Comparison of ENCODE assay signal across 8 cellular contexts in the genomic region with DNA sequence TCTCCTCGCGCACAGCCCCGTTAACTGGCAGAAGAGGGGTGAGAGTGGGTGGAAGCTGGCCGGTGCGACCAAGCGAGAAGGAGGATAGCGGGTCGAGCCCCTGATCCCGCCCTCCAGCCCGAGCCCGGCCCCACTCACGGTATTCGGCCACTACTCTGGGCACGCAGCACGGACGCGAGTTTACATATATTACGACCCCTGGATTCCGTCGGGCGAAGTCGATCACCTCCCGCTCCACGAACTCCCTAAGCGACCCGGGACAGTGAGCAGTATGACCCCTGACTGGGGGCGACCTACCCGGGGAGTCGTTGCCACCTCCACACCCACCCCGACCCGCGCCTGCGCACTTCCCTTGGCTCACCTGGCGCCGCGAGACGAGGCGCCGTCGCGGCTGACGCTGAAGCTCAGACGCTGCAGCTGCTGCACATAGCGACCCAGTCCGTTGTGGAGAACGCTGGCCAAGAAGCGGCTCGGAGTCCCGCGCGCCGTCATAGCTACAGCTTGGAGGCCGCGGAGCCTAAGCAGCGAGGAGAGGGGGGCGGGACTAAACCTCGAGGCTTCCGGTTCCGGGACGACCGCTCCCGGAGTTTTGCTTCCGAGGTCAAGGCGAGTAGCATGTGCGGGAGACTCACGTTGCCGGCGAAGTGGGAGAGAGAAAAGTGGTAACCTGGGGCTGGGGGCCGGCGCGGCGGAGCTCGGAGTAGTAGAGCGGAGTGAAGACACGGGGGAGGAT. TPM values are rescaled to one million over a fixed set of nuclear protein-coding genes. Genes with fewer than 3 reads are reported as not detected.
A peak's percentile ranks its signal among the peaks of the same experiment; 100 is the strongest.
DNase-seq lines count a peak whose midpoint lies in the region; ATAC-seq and TF ChIP-seq lines count a peak whose summit lies in the region.

A gene (minus strand): TSS at position 546 of the 733 bp plus-strand sequence. CDS start 54 bp downstream, at position 492.
A gene (plus strand): TSS at position 592 of the 733 bp plus-strand sequence. CDS start 668 bp downstream, outside the sequence.

- no peaks in the 10 kb centered on the region for H3K27me3 ChIP-seq in left lung

- peak within 1 kb of the TSS; percentile 73 to 92 for H3K4me3 ChIP-seq in left lung

- peak; percentile 69 to 71 for DNase-seq in AML-193 (lab: John Stamatoyannopoulos, UW)
- peak; percentile 18 for DNase-seq in NCI-H526 treated with DMSO at 0.1 percent for 48 hours (lab: John Stamatoyannopoulos, UW)
- peak; percentile 81 for DNase-seq in activated CD4-positive, alpha-beta T cell treated with anti-CD3 and anti-CD28 coated beads, Interleukin-2, amount 50 U/mL, for 1 hour
- DNase-seq in cortex of kidney (lab: John Stamatoyannopoulos, UW) = peak; percentile 14
- DNase-seq in left lung = peak; percentile 86 to 94
- DNase-seq in stimulated activated CD4-positive, alpha-beta T cell treated with anti-CD3 and anti-CD28 coated beads, Interleukin-2, amount 100 ng/mL, for 24 hours = peak; percentile 88 to 90

- TF ChIP-seq CTCF in left lung (IDR thresholded peaks at IDR 0.05) = no peak

- in situ Hi-C loops in GM18951 (cut with MboI; ENCODE audit: low sequenced_read_pairs, unreplicated experiment) = no loop called here

- peak; percentile 83 for TF ChIP-seq POLR2A in GM18951 (IDR thresholded peaks at IDR 0.05; ENCODE audit: extremely low read depth, insufficient read depth, insufficient read length)

- intact Hi-C loops in left lung (cut with DNase I) = no loop called here

- H3K27ac ChIP-seq in left lung = peak within 1 kb of the TSS; percentile 34 to 79

- ATAC-seq in HG03175 (IDR thresholded peaks at IDR 0.05; ENCODE audit: unreplicated experiment) (peak; percentile 82), left lung (peak; percentile 96)

- H3K4me1 ChIP-seq in left lung = peaks cover 14 to 33% of the 10 kb centered on the region in 2 donors

- peaks cover 0 to 47% of the 10 kb centered on the region in 2 donors for H3K36me3 ChIP-seq in left lung

- H3K9me3 ChIP-seq in left lung = no peaks in the 10 kb centered on the region

RNA-seq across cellular contexts. Expression of the first gene that starts in this region (rescaled TPM):
- 10 to 100 TPM; 55.0 to 67.9 TPM for total RNA-seq in left lung

RNA-seq across cellular contexts. Expression of the second gene that starts in this region (rescaled TPM):
- total RNA-seq in left lung = 1 to 10 TPM; 3.4 to 6.6 TPM

Comparison
In these comparisons a context has a peak if more than half of its experiments do, and no peak if none do; other contexts are left out.
1. Peak in every context shown above with its lines: DNase-seq, ATAC-seq, H3K4me3 ChIP-seq and H3K27ac ChIP-seq.
2. DNase-seq: peak in every context shown above with its lines; median percentile 90 in left lung; 89 in stimulated activated CD4-positive, alpha-beta T cell treated with anti-CD3 and anti-CD28 coated beads, Interleukin-2, amount 100 ng/mL, for 24 hours; 81 in activated CD4-positive, alpha-beta T cell treated with anti-CD3 and anti-CD28 coated beads, Interleukin-2, amount 50 U/mL, for 1 hour; 70 in AML-193; 18 in NCI-H526 treated with DMSO at 0.1 percent for 48 hours; 14 in cortex of kidney.